Comparison of ENCODE assay signal across 17 cellular contexts in the genomic region with DNA sequence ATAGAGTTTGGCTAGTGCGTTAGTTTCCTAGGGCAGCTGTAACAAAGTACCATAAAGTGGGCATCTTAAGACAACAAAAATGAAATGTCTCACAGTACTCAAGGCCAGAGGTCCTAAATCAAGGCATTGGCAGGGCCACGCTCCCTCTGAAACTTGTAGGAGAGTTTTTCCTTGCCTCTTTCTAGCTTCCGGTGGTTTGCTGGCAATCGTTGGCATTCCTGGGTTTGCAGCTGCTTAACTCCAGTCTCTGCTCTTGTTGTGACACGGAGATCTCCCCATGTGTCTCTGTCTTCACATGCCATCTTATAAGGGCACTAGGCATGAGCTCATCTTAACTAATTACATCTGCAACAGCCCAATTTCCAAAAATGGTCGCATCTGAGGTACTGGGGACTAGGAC.
DNase-seq lines count a peak whose midpoint lies in the region; ATAC-seq and TF ChIP-seq lines count a peak whose summit lies in the region.
"Had no signal": no experiment of that assay in that cellular context is flagged by ENCODE, and none has a peak within 500 bp of the region (broad histone marks: within the 10 kb centered on the region; RNA-seq: fewer than 3 reads in every experiment).

No MANE protein-coding gene starts in this region.

- H3K36me3 ChIP-seq in ascending aorta (no peaks in the 10 kb centered on the region), suprapubic skin (no peaks in the 10 kb centered on the region)
- H3K36me3 ChIP-seq: tibial nerve had no signal

- intact Hi-C loops in ascending aorta (cut with DNase I) = no loop called here

- H3K9me3 ChIP-seq in ascending aorta (no peaks in the 10 kb centered on the region), suprapubic skin (no peaks in the 10 kb centered on the region)
- H3K9me3 ChIP-seq: tibial nerve had no signal

- peaks cover 0 to 18% of the 10 kb centered on the region in 2 donors for H3K4me1 ChIP-seq in ascending aorta
- H3K4me1 ChIP-seq in suprapubic skin = peaks cover 18% of the 10 kb centered on the region

- no peak for TF ChIP-seq POLR2A in suprapubic skin (IDR thresholded peaks at IDR 0.05)

- TF ChIP-seq EP300 in suprapubic skin (IDR thresholded peaks at IDR 0.05) = no peak

- DNase-seq in HS-27A (ENCODE audit: low read depth) (peak; percentile 75), ascending aorta (ENCODE audit: low spot score in 2 of 2) (no peak), fibroblast of the aortic adventitia (ENCODE audit: low read depth) (no peak), KBM-7 (no peak), NCI-H524 treated with DMSO at 0.1 percent for 48 hours (lab: John Stamatoyannopoulos, UW) (no peak), suprapubic skin (ENCODE audit: low spot score in 2 of 2) (no peak)
- DNase-seq: activated effector memory CD4-positive, alpha-beta T cell treated with Interleukin-2 at 50 U/mL for 16 hours; cortex of kidney; NCI-H1417 treated with DMSO at 0.1 percent for 48 hours; NK-92 treated with Interleukin-12 subunit alpha and Interleukin-12 subunit beta, amount 100 ng/mL, for 24 hours; stimulated activated CD4-positive, alpha-beta T cell treated with anti-CD3 and anti-CD28 coated beads, Interleukin-4, amount 100 ng/mL, for 24 hours; stimulated activated CD8-positive, alpha-beta memory T cell treated with anti-CD3 and anti-CD28 coated beads, Interleukin-4, amount 100 ng/mL, for 48 hours had no signal

- H3K27ac ChIP-seq in ascending aorta (peak overlapping the region in 1 of 2 donors; percentile 75), temporal lobe (ENCODE audit: low read depth, low read length) (peak overlapping the region; percentile 13), suprapubic skin (no peak overlapping the region)
- H3K27ac ChIP-seq: HL-60, KMS-11 had no signal

- no peak for TF ChIP-seq CTCF in ascending aorta (IDR thresholded peaks at IDR 0.05)
- no peak for TF ChIP-seq CTCF in fibroblast of the aortic adventitia (IDR thresholded peaks at IDR 0.05; ENCODE audit: insufficient read depth, low read length)
- no peak for TF ChIP-seq CTCF in suprapubic skin (IDR thresholded peaks at IDR 0.05)

- 32% methylated on average over 6 of the region's 6 CpGs for WGBS in suprapubic skin

- no peak for ATAC-seq in GM21723 (IDR thresholded peaks at IDR 0.05; ENCODE audit: unreplicated experiment)

- in situ Hi-C loops in KBM-7 (cut with MboI; ENCODE audit: low pct_unique_long_range_greater_than_20kb, low sequenced_read_pairs) = no loop called here

- H3K27me3 ChIP-seq in ascending aorta (no peaks in the 10 kb centered on the region), suprapubic skin (no peaks in the 10 kb centered on the region)
- H3K27me3 ChIP-seq: tibial nerve had no signal

- H3K4me3 ChIP-seq in ascending aorta (peak overlapping the region; percentile 14 to 25), fibroblast of the aortic adventitia (ENCODE audit: low read depth, low read length) (peak overlapping the region; percentile 3), suprapubic skin (no peak overlapping the region)
- H3K4me3 ChIP-seq: tibial nerve had no signal
